17 cellular contexts compared by ENCODE assay signal in genomic region chrX:123756320-123756719, GRCh38. TPM values are rescaled to one million over a fixed set of nuclear protein-coding genes. Genes with fewer than 3 reads are reported as not detected.
A peak's percentile ranks its signal among the peaks of the same experiment; 100 is the strongest.
DNase-seq lines count a peak whose midpoint lies in the region; ATAC-seq and TF ChIP-seq lines count a peak whose summit lies in the region.
"Had no signal": no experiment of that assay in that cellular context is flagged by ENCODE, and none has a peak within 500 bp of the region (broad histone marks: within the 10 kb centered on the region; RNA-seq: fewer than 3 reads in every experiment).

No MANE protein-coding gene starts in this region.

- TF ChIP-seq CTCF in right atrium auricular region (IDR thresholded peaks at IDR 0.05) (no peak), nephron (IDR thresholded peaks at IDR 0.05; ENCODE audit: unreplicated experiment in 3 of 3) (no peak)

- H3K36me3 ChIP-seq in right atrium auricular region (no peaks in the 10 kb centered on the region), aorta (ENCODE audit: control insufficient read depth in 1 of 2, insufficient read depth in 2 of 2, low read length in 1 of 2) (no peaks in the 10 kb centered on the region)
- H3K36me3 ChIP-seq: upper lobe of right lung had no signal

- ATAC-seq in right cardiac atrium (peak; percentile 69 to 74), aorta (ENCODE audit: low FRiP score) (peak; percentile 69)
- ATAC-seq: stimulated activated naive B cell treated with anti-CD40 and anti-IgM and Interleukin-4, amounts not matched to agents 10 μg/mL and 1 μg/mL and 100 μg/mL, for 72 hours; upper lobe of right lung had no signal

- no peak overlapping the region for H3K4me3 Mint-ChIP-seq in nephron
- H3K4me3 Mint-ChIP-seq: activated CD4-positive, alpha-beta memory T cell treated with anti-CD3 and anti-CD28 coated beads for 36 hours; activated naive CD4-positive, alpha-beta T cell treated with anti-CD3 and anti-CD28 coated beads, Interleukin-2, amount 50 U/mL, for 24 hours; activated T-cell treated with anti-CD3 and anti-CD28 coated beads, Interleukin-2, amount 50 U/mL, for 24 hours; CD4-positive, alpha-beta T cell; stimulated activated naive B cell treated with anti-CD40 and anti-IgM and Interleukin-4, amounts not matched to agents 10 μg/mL and 1 μg/mL and 100 μg/mL, for 72 hours had no signal

- H3K27ac ChIP-seq in right cardiac atrium (ENCODE audit: low read length) (no peak overlapping the region), right atrium auricular region (no peak overlapping the region), aorta (ENCODE audit: low read depth in 1 of 2, low read length in 2 of 2) (peak overlapping the region in 1 of 2 donors; percentile 83)
- H3K27ac ChIP-seq: upper lobe of right lung, VCaP had no signal

- no peaks in the 10 kb centered on the region for H3K27me3 Mint-ChIP-seq in nephron (ENCODE audit: low read depth)
- H3K27me3 Mint-ChIP-seq: activated CD4-positive, alpha-beta memory T cell treated with anti-CD3 and anti-CD28 coated beads for 36 hours; activated naive CD4-positive, alpha-beta T cell treated with anti-CD3 and anti-CD28 coated beads, Interleukin-2, amount 50 U/mL, for 24 hours; CD4-positive, alpha-beta T cell had no signal

- H3K4me3 ChIP-seq in right cardiac atrium (ENCODE audit: low read length) (no peak overlapping the region), right atrium auricular region (no peak overlapping the region), aorta (ENCODE audit: low read length in 2 of 2) (no peak overlapping the region)
- H3K4me3 ChIP-seq: upper lobe of right lung had no signal

- H3K9me3 ChIP-seq in right cardiac atrium (ENCODE audit: control insufficient read depth, low read length) (no peaks in the 10 kb centered on the region), right atrium auricular region (no peaks in the 10 kb centered on the region), aorta (ENCODE audit: control insufficient read depth, low read length) (no peaks in the 10 kb centered on the region)
- H3K9me3 ChIP-seq: upper lobe of right lung had no signal

- DNase-seq in right cardiac atrium (no peak), right atrium auricular region (ENCODE audit: low spot score) (no peak), dermis blood vessel endothelial cell (peak; percentile 13), aorta (no peak), DMS 273 treated with DMSO at 0.1 percent for 48 hours (lab: John Stamatoyannopoulos, UW) (no peak), NCI-H446 treated with DMSO at 0.1 percent for 48 hours (lab: John Stamatoyannopoulos, UW) (no peak)
- DNase-seq in activated CD8-positive, alpha-beta memory T cell treated with anti-CD3 and anti-CD28 coated beads, Interleukin-2, amount 50 U/mL, for 48 hours, result no peak
- DNase-seq: activated CD4-positive, alpha-beta memory T cell treated with anti-CD3 and anti-CD28 coated beads for 36 hours; activated T-cell treated with anti-CD3 and anti-CD28 coated beads, Interleukin-2, amount 50 U/mL, for 24 hours; CD4-positive, alpha-beta T cell; posterior cingulate gyrus; stimulated activated naive B cell treated with anti-CD40 and anti-IgM and Interleukin-4, amounts not matched to agents 10 μg/mL and 1 μg/mL and 100 μg/mL, for 72 hours; T-helper 1 cell; upper lobe of right lung had no signal

- peak overlapping the region in 2 of 3 experiments; percentile 2 to 12 for H3K27ac Mint-ChIP-seq in nephron
- H3K27ac Mint-ChIP-seq: activated CD4-positive, alpha-beta memory T cell treated with anti-CD3 and anti-CD28 coated beads for 36 hours; activated naive CD4-positive, alpha-beta T cell treated with anti-CD3 and anti-CD28 coated beads, Interleukin-2, amount 50 U/mL, for 24 hours; activated T-cell treated with anti-CD3 and anti-CD28 coated beads, Interleukin-2, amount 50 U/mL, for 24 hours; CD4-positive, alpha-beta T cell; stimulated activated naive B cell treated with anti-CD40 and anti-IgM and Interleukin-4, amounts not matched to agents 10 μg/mL and 1 μg/mL and 100 μg/mL, for 72 hours had no signal

- H3K9me3 Mint-ChIP-seq in nephron, result peaks cover 17% of the 10 kb centered on the region
- H3K9me3 Mint-ChIP-seq: activated CD4-positive, alpha-beta memory T cell treated with anti-CD3 and anti-CD28 coated beads for 36 hours; activated naive CD4-positive, alpha-beta T cell treated with anti-CD3 and anti-CD28 coated beads, Interleukin-2, amount 50 U/mL, for 24 hours; activated T-cell treated with anti-CD3 and anti-CD28 coated beads, Interleukin-2, amount 50 U/mL, for 24 hours; CD4-positive, alpha-beta T cell had no signal

- intact Hi-C loops in right cardiac atrium (cut with DNase I) (no loop called here), aorta (cut with DNase I) (no loop called here)

- H3K4me1 Mint-ChIP-seq in nephron, result peaks cover 7% of the 10 kb centered on the region
- H3K4me1 Mint-ChIP-seq: activated naive CD4-positive, alpha-beta T cell treated with anti-CD3 and anti-CD28 coated beads, Interleukin-2, amount 50 U/mL, for 24 hours; stimulated activated naive B cell treated with anti-CD40 and anti-IgM and Interleukin-4, amounts not matched to agents 10 μg/mL and 1 μg/mL and 100 μg/mL, for 72 hours had no signal

- H3K36me3 Mint-ChIP-seq in nephron (ENCODE audit: low read depth), result no peaks in the 10 kb centered on the region
- H3K36me3 Mint-ChIP-seq: activated CD4-positive, alpha-beta memory T cell treated with anti-CD3 and anti-CD28 coated beads for 36 hours; activated naive CD4-positive, alpha-beta T cell treated with anti-CD3 and anti-CD28 coated beads, Interleukin-2, amount 50 U/mL, for 24 hours had no signal

- H3K27me3 ChIP-seq in right cardiac atrium (ENCODE audit: control insufficient read depth, insufficient read depth) (no peaks in the 10 kb centered on the region), right atrium auricular region (no peaks in the 10 kb centered on the region), aorta (ENCODE audit: control insufficient read depth in 1 of 2, insufficient read depth in 2 of 2, low read length in 1 of 2) (no peaks in the 10 kb centered on the region)
- H3K27me3 ChIP-seq: upper lobe of right lung had no signal

- H3K4me1 ChIP-seq in right cardiac atrium (ENCODE audit: control insufficient read depth, insufficient read depth, low read length) (peaks cover 2% of the 10 kb centered on the region), right atrium auricular region (no peaks in the 10 kb centered on the region), aorta (ENCODE audit: control insufficient read depth in 1 of 2, insufficient read depth in 2 of 2, low read length in 2 of 2) (no peaks in the 10 kb centered on the region)
- H3K4me1 ChIP-seq: upper lobe of right lung had no signal

RNA-seq across cellular contexts. Expression of gene THOC2, which starts 23.5 kb away (rescaled TPM):
- total RNA-seq in right cardiac atrium, result 10 to 100 TPM; 29.9 to 37.4 (median 35.1) TPM
- polyA plus RNA-seq in right cardiac atrium, result 24.7 TPM
- total RNA-seq in right atrium auricular region, result 10 to 100 TPM; 25.6 to 28.6 TPM
- 74.5 and 78.5 TPM in 2 replicates for total RNA-seq in dermis blood vessel endothelial cell
- 10 to 100 TPM; 69.8 to 90.7 TPM for total RNA-seq in aorta
- polyA plus RNA-seq in aorta, result 10 to 100 TPM; 13.1 to 59.2 TPM
